28 cellular contexts compared by ENCODE assay signal in genomic region chr5:71013575-71013974, GRCh38. TPM values are rescaled to one million over a fixed set of nuclear protein-coding genes. Genes with fewer than 3 reads are reported as not detected.
DNase-seq lines count a peak whose midpoint lies in the region; ATAC-seq and TF ChIP-seq lines count a peak whose summit lies in the region.
"Had no signal": no experiment of that assay in that cellular context is flagged by ENCODE, and none has a peak within 500 bp of the region (broad histone marks: within the 10 kb centered on the region; RNA-seq: fewer than 3 reads in every experiment).

No MANE protein-coding gene starts in this region.

- CTCF ChIA-PET in WTC11 (lab: Charles Lee), result interaction anchor here (0.7 kb wide), 2 partner anchors 681 to 1854 kb away, joined by 3 to 4 read pairs; no protein-coding TSS in a partner anchor

- H3K9me3 Mint-ChIP-seq in CD14-positive monocyte (no peaks in the 10 kb centered on the region), WTC11 (no peaks in the 10 kb centered on the region)
- H3K9me3 Mint-ChIP-seq: activated naive CD8-positive, alpha-beta T cell treated with anti-CD3 and anti-CD28 coated beads for 36 hours; activated T-helper 17 cell treated with anti-CD3 and anti-CD28 coated beads, Interleukin-2, amount 50 U/mL, for 72 hours; HFFc6; mesothelial cell of epicardium; natural killer cell treated with Interleukin-12 subunit alpha and Interleukin-12 subunit beta and Interleukin-15 and Interleukin-18, amount 100 ng/mL, for 72 hours; stimulated activated naive CD8-positive, alpha-beta T cell treated with anti-CD3 and anti-CD28 coated beads, Interleukin-15, amount 100 ng/mL, for 72 hours had no signal

- H3K4me3 Mint-ChIP-seq in CD14-positive monocyte (no peak overlapping the region), WTC11 (no peak overlapping the region)
- H3K4me3 Mint-ChIP-seq: activated naive CD8-positive, alpha-beta T cell treated with anti-CD3 and anti-CD28 coated beads for 36 hours; activated T-helper 17 cell treated with anti-CD3 and anti-CD28 coated beads, Interleukin-2, amount 50 U/mL, for 72 hours; HFFc6; mesothelial cell of epicardium; natural killer cell treated with Interleukin-12 subunit alpha and Interleukin-12 subunit beta and Interleukin-15 and Interleukin-18, amount 100 ng/mL, for 72 hours; stimulated activated naive CD8-positive, alpha-beta T cell treated with anti-CD3 and anti-CD28 coated beads, Interleukin-15, amount 100 ng/mL, for 72 hours had no signal

- ATAC-seq in WTC11 (peak; percentile 78), Right ventricle myocardium superior (ENCODE audit: poor library complexity) (no peak), HG03460 (IDR thresholded peaks at IDR 0.05; ENCODE audit: unreplicated experiment) (no peak)
- ATAC-seq: activated T-helper 17 cell treated with anti-CD3 and anti-CD28 coated beads, Interleukin-2, amount 50 U/mL, for 72 hours; natural killer cell treated with Interleukin-12 subunit alpha and Interleukin-12 subunit beta and Interleukin-15 and Interleukin-18, amount 100 ng/mL, for 72 hours; right cardiac atrium; stimulated activated naive CD8-positive, alpha-beta T cell treated with anti-CD3 and anti-CD28 coated beads, Interleukin-15, amount 100 ng/mL, for 72 hours had no signal

- POLR2A ChIA-PET in WTC11 (lab: Charles Lee), result no interaction called here

- TF ChIP-seq CTCF in CD14-positive monocyte (IDR thresholded peaks at IDR 0.05), result no peak
- TF ChIP-seq CTCF in WTC11 (IDR thresholded peaks at IDR 0.05), result no peak

- H3K27ac Mint-ChIP-seq in CD14-positive monocyte (peak overlapping the region in 5 of 7 donors; percentile 25 to 88 (median 57)), WTC11 (no peak overlapping the region)
- H3K27ac Mint-ChIP-seq: activated naive CD8-positive, alpha-beta T cell treated with anti-CD3 and anti-CD28 coated beads for 36 hours; activated T-helper 17 cell treated with anti-CD3 and anti-CD28 coated beads, Interleukin-2, amount 50 U/mL, for 72 hours; HFFc6; mesothelial cell of epicardium; natural killer cell treated with Interleukin-12 subunit alpha and Interleukin-12 subunit beta and Interleukin-15 and Interleukin-18, amount 100 ng/mL, for 72 hours; stimulated activated naive CD8-positive, alpha-beta T cell treated with anti-CD3 and anti-CD28 coated beads, Interleukin-15, amount 100 ng/mL, for 72 hours had no signal

- DNase-seq in CD14-positive monocyte (ENCODE audit: low spot score) (no peak), HT-29 (ENCODE audit: low spot score) (peak; percentile 8), WTC11 (ENCODE audit: low spot score) (no peak), iPS-NIHi7 (ENCODE audit: extremely low spot score) (peak; percentile 59), Right ventricle myocardium superior (no peak), HUDEP-2 (lab: John Stamatoyannopoulos, UW; ENCODE audit: unreplicated experiment in 76 of 76) (no peak)
- no peak for DNase-seq in activated effector memory CD4-positive, alpha-beta T cell treated with Interleukin-2 at 50 U/mL for 16 hours
- DNase-seq: ACHN; activated CD4-positive, alpha-beta T cell treated with anti-CD3 and anti-CD28 coated beads, Interleukin-2, amount 50 U/mL, for 4 hours; activated naive CD8-positive, alpha-beta T cell treated with anti-CD3 and anti-CD28 coated beads for 36 hours; C1 segment of cervical spinal cord; Calu3; caudate nucleus; foreskin fibroblast; HFFc6; left ventricle myocardium inferior; NCI-H1105 treated with DMSO at 0.1 percent for 48 hours; NCI-H2029; NCI-H345; NCI-H748 treated with DMSO at 0.1 percent for 48 hours; ovary; stimulated activated naive CD8-positive, alpha-beta T cell treated with anti-CD3 and anti-CD28 coated beads, Interleukin-15, amount 100 ng/mL, for 72 hours; thyroid gland had no signal

- H3K4me1 Mint-ChIP-seq in CD14-positive monocyte (peaks cover 26% of the 10 kb centered on the region), WTC11 (peaks cover 3% of the 10 kb centered on the region; the same call in 1 of the 2 replicates)
- H3K4me1 Mint-ChIP-seq: activated naive CD8-positive, alpha-beta T cell treated with anti-CD3 and anti-CD28 coated beads for 36 hours; activated T-helper 17 cell treated with anti-CD3 and anti-CD28 coated beads, Interleukin-2, amount 50 U/mL, for 72 hours; mesothelial cell of epicardium; stimulated activated naive CD8-positive, alpha-beta T cell treated with anti-CD3 and anti-CD28 coated beads, Interleukin-15, amount 100 ng/mL, for 72 hours had no signal

- intact Hi-C loops in CD14-positive monocyte (cut with micrococcal nuclease), result no loop called here
- intact Hi-C loops in Right ventricle myocardium superior (cut with DNase I), result no loop called here

- peaks cover 34 to 56% of the 10 kb centered on the region in 2 donors for H3K36me3 Mint-ChIP-seq in CD14-positive monocyte
- no peaks in the 10 kb centered on the region for H3K36me3 Mint-ChIP-seq in WTC11
- H3K36me3 Mint-ChIP-seq: activated naive CD8-positive, alpha-beta T cell treated with anti-CD3 and anti-CD28 coated beads for 36 hours; mesothelial cell of epicardium; natural killer cell treated with Interleukin-12 subunit alpha and Interleukin-12 subunit beta and Interleukin-15 and Interleukin-18, amount 100 ng/mL, for 72 hours had no signal

- no peaks in the 10 kb centered on the region for H3K27me3 Mint-ChIP-seq in CD14-positive monocyte (ENCODE audit: low read depth in 3 of 3)
- no peaks in the 10 kb centered on the region for H3K27me3 Mint-ChIP-seq in WTC11 (ENCODE audit: low read depth)
- H3K27me3 Mint-ChIP-seq: activated naive CD8-positive, alpha-beta T cell treated with anti-CD3 and anti-CD28 coated beads for 36 hours; activated T-helper 17 cell treated with anti-CD3 and anti-CD28 coated beads, Interleukin-2, amount 50 U/mL, for 72 hours; natural killer cell treated with Interleukin-12 subunit alpha and Interleukin-12 subunit beta and Interleukin-15 and Interleukin-18, amount 100 ng/mL, for 72 hours; stimulated activated naive CD8-positive, alpha-beta T cell treated with anti-CD3 and anti-CD28 coated beads, Interleukin-15, amount 100 ng/mL, for 72 hours had no signal

TF ChIP-seq in WTC11, 78 proteins besides CTCF, POLR2A, EP300 and RAD21 (continues in another document):
- TF ChIP-seq PRDM15 (CRISPR knock-in tag; IDR thresholded peaks at IDR 0.05), result no peak
- TF ChIP-seq NFYB (CRISPR knock-in tag; conservative IDR thresholded peaks at IDR 0.05; ENCODE audit: low read depth), result no peak
- TF ChIP-seq NR3C1 (CRISPR knock-in tag; conservative IDR thresholded peaks at IDR 0.05; ENCODE audit: low read depth), result no peak
- no peak for TF ChIP-seq HMGA2 (CRISPR knock-in tag; IDR thresholded peaks at IDR 0.05)
- no peak for TF ChIP-seq ELF4 (CRISPR knock-in tag; IDR thresholded peaks at IDR 0.05; ENCODE audit: low read depth)
- no peak for TF ChIP-seq ZNF121 (CRISPR knock-in tag; IDR thresholded peaks at IDR 0.05)
- no peak for TF ChIP-seq CBFB (CRISPR knock-in tag; IDR thresholded peaks at IDR 0.05; ENCODE audit: low read depth)
- TF ChIP-seq, protein P1, sequence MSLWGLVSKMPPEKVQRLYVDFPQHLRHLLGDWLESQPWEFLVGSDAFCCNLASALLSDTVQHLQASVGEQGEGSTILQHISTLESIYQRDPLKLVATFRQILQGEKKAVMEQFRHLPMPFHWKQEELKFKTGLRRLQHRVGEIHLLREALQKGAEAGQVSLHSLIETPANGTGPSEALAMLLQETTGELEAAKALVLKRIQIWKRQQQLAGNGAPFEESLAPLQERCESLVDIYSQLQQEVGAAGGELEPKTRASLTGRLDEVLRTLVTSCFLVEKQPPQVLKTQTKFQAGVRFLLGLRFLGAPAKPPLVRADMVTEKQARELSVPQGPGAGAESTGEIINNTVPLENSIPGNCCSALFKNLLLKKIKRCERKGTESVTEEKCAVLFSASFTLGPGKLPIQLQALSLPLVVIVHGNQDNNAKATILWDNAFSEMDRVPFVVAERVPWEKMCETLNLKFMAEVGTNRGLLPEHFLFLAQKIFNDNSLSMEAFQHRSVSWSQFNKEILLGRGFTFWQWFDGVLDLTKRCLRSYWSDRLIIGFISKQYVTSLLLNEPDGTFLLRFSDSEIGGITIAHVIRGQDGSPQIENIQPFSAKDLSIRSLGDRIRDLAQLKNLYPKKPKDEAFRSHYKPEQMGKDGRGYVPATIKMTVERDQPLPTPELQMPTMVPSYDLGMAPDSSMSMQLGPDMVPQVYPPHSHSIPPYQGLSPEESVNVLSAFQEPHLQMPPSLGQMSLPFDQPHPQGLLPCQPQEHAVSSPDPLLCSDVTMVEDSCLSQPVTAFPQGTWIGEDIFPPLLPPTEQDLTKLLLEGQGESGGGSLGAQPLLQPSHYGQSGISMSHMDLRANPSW (CRISPR knock-in tag; conservative IDR thresholded peaks at IDR 0.05; ENCODE audit: low read depth), result no peak

RNA-seq across cellular contexts. Expression of gene NAIP, which starts 11.6 kb away (rescaled TPM):
- 10 to 100 TPM; 76.9 to 77.9 TPM for polyA plus RNA-seq in CD14-positive monocyte
- 0.71 and 0.99 TPM in 2 replicates for total RNA-seq in HT-29 (2014; rRNA removed; shearing (Covaris generic))
- total RNA-seq in WTC11 (2021) (1.9 to 3.0 TPM (median 2.2 TPM) in 3 replicates), Right ventricle myocardium superior (4.2 TPM)

RNA-seq across cellular contexts. Expression of gene GTF2H2, which starts 53.9 kb away (rescaled TPM):
- 1 to 10 TPM; 5.9 to 9.7 TPM for polyA plus RNA-seq in CD14-positive monocyte
- 8.8 and 9.5 TPM in 2 replicates for total RNA-seq in HT-29 (2014; rRNA removed; shearing (Covaris generic))
- 30.1 to 38.9 TPM (median 34.9 TPM) in 3 replicates for total RNA-seq in WTC11 (2021)
- 13.9 TPM for total RNA-seq in Right ventricle myocardium superior

Comparison
In these comparisons a context has a peak if more than half of its experiments do, and no peak if none do; other contexts are left out.
1. DNase-seq: peak in HT-29 (single experiment) and iPS-NIHi7 (single experiment); none in CD14-positive monocyte (single experiment), WTC11 (single experiment), activated effector memory CD4-positive, alpha-beta T cell treated with Interleukin-2 at 50 U/mL for 16 hours (single experiment), Right ventricle myocardium superior (single experiment) and HUDEP-2 (0 of 76).